ENCODE assay signal across 8 cellular contexts in genomic region chr5:138575194-138576015, GRCh38. TPM values are rescaled to one million over a fixed set of nuclear protein-coding genes. Genes with fewer than 3 reads are reported as not detected.
DNase-seq lines count a peak whose midpoint lies in the region; ATAC-seq, FAIRE-seq and TF ChIP-seq lines count a peak whose summit lies in the region.

Gene HSPA9, minus strand, starts transcription at chr5:138575401. Its CDS starts 83 bp downstream, at chr5:138575318.

- H4K20me1 ChIP-seq in Loucy (ENCODE audit: insufficient read depth, low read length, poor library complexity, severe bottlenecking): peaks cover 34% of the 10 kb centered on the region

- peaks cover 16 to 45% (median 33%) of the 10 kb centered on the region in 4 donors for H3K4me1 Mint-ChIP-seq in naive thymus-derived CD8-positive, alpha-beta T cell

- H2AFZ ChIP-seq in Loucy (ENCODE audit: low read length): peak within 1 kb of the TSS; percentile 82

- DNase-seq in EL (peak; percentile 100), H54 (ENCODE audit: insufficient read length, low spot score) (peak; percentile 95), fibroblast of mammary gland (ENCODE audit: low read depth) (peak; percentile 100)
- DNase-seq in activated T-helper 9 cell treated with anti-CD3 and anti-CD28 coated beads, Interleukin-2, amount 50 U/mL, for 16 hours (ENCODE audit: low read depth): peak; percentile 92
- DNase-seq in naive thymus-derived CD8-positive, alpha-beta T cell: peak; percentile 87 to 99 (median 97)
- peak; percentile 97 to 99 (median 97) for DNase-seq in stimulated activated naive CD4-positive, alpha-beta T cell (lab: John Stamatoyannopoulos, UW)

- H3F3A ChIP-seq in Loucy (ENCODE audit: low read depth): no peaks in the 10 kb centered on the region

- peak within 1 kb of the TSS; percentile 99 to 100 (median 100) for H3K27ac Mint-ChIP-seq in naive thymus-derived CD8-positive, alpha-beta T cell

- H3K4me2 ChIP-seq in Loucy (ENCODE audit: low read depth, low read length, poor library complexity, severe bottlenecking): peak within 1 kb of the TSS; percentile 90

- POLR2A ChIA-PET in naive thymus-derived CD8-positive, alpha-beta T cell (lab: Charles Lee): interaction anchor here (0.9 to 3.5 kb wide), 21 partner anchors 10 to 1826 kb away, joined by 3 to 65 read pairs (median 6); partner anchors contain the start of genes BRD8, CDC25C, EGR1 and ETF1

- no peak for TF ChIP-seq CTCF in Loucy (conservative IDR thresholded peaks at IDR 0.05; ENCODE audit: low read length)
- TF ChIP-seq CTCF in fibroblast of mammary gland (conservative IDR thresholded peaks at IDR 0.05; ENCODE audit: control insufficient read depth, insufficient read depth, low read depth, low read length): no peak

- peak within 1 kb of the TSS; percentile 96 for H3K9ac ChIP-seq in Loucy (ENCODE audit: low read depth, low read length, poor library complexity, severe bottlenecking)

- ATAC-seq in naive thymus-derived CD8-positive, alpha-beta T cell: peak; percentile 85 to 86

- peak within 1 kb of the TSS; percentile 93 to 99 (median 98) for H3K4me3 Mint-ChIP-seq in naive thymus-derived CD8-positive, alpha-beta T cell

- peaks cover 4 to 38% (median 10%) of the 10 kb centered on the region in 3 donors for H3K36me3 Mint-ChIP-seq in naive thymus-derived CD8-positive, alpha-beta T cell

- peaks cover 0 to 3% (median 0%) of the 10 kb centered on the region in 9 donors for H3K9me3 Mint-ChIP-seq in naive thymus-derived CD8-positive, alpha-beta T cell

- H3K4me1 ChIP-seq in Loucy (ENCODE audit: insufficient read depth, low read length, poor library complexity, severe bottlenecking): peaks cover 26% of the 10 kb centered on the region

- peaks cover 47% of the 10 kb centered on the region for H3K79me2 ChIP-seq in Loucy (ENCODE audit: insufficient read depth, low read length)

- peak; percentile 88 for FAIRE-seq in H54 (lab: Jason Lieb, UNC)

- H3K4me3 ChIP-seq in Loucy (ENCODE audit: low read length, poor library complexity, severe bottlenecking) (peak within 1 kb of the TSS; percentile 84), fibroblast of mammary gland (ENCODE audit: control insufficient read depth, low read depth, low read length) (peak within 1 kb of the TSS; percentile 98)

- TF ChIP-seq POLR2A in H54 (IDR thresholded peaks at IDR 0.05; ENCODE audit: low read depth, low read length) (peak; percentile 81), Raji (IDR thresholded peaks at IDR 0.05; ENCODE audit: insufficient read depth, low read depth, low read length) (peak; percentile 82)

- no peaks in the 10 kb centered on the region for H3K27me3 Mint-ChIP-seq in naive thymus-derived CD8-positive, alpha-beta T cell

- H3K9me3 ChIP-seq in Loucy (ENCODE audit: insufficient read depth, low read depth, low read length): no peaks in the 10 kb centered on the region

- H3K9me2 ChIP-seq in Loucy (replicated peaks; ENCODE audit: low read depth, low read length): no peaks in the 10 kb centered on the region

- H3K27me3 ChIP-seq in Loucy (ENCODE audit: insufficient read depth, low read length, poor library complexity, severe bottlenecking): peaks cover 4% of the 10 kb centered on the region

- peaks cover 24% of the 10 kb centered on the region for H3K36me3 ChIP-seq in Loucy (ENCODE audit: insufficient read depth, low read length)

RNA-seq across cellular contexts. Expression of gene HSPA9, which starts in this region (rescaled TPM):
- 100 to 1,000 TPM; 184 to 195 TPM for total RNA-seq in naive thymus-derived CD8-positive, alpha-beta T cell
- 100 to 1,000 TPM; 130 to 164 (median 140) TPM for polyA plus RNA-seq in naive thymus-derived CD8-positive, alpha-beta T cell

Comparison
In these comparisons a context has a peak if more than half of its experiments do, and no peak if none do; other contexts are left out.
1. Peak in every context shown above with its lines: DNase-seq, ATAC-seq and H3K4me3 ChIP-seq.